Comparison of ENCODE assay signal across 36 cellular contexts in the genomic region with DNA sequence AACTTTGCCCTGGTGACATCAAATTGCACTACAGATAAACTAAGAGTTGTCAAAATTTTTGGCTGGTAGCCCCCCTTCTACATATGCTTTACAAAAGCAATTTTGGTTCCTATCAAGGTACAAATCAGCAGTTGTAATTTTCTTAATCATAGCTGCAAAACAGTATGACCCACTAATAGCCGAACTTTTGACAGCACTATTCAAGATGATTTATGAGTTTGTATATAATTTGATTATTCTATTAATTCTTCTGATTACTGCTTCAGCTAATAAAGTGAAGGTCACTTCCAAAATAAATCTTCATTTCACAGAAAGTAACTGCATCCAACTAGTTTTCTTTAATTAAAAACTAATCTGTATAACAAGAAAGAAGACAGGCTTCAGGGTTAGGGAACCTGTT.
"Had no signal": no experiment of that assay in that cellular context is flagged by ENCODE, and none has a peak within 500 bp of the region (broad histone marks: within the 10 kb centered on the region; RNA-seq: fewer than 3 reads in every experiment).

No MANE protein-coding gene starts in this region.

- H3K4me1 Mint-ChIP-seq: activated CD4-positive, alpha-beta T cell treated with anti-CD3 and anti-CD28 coated beads, Interleukin-2, amount 10 ng/mL, durations not matched to agents 24 days and 14 days had no signal

- H3K36me3 ChIP-seq: adrenal gland, brain microvascular endothelial cell, breast epithelium had no signal

- H3K27ac Mint-ChIP-seq: activated B cell treated with CpG ODN at 0.5 μM for 24 hours; activated CD4-positive, alpha-beta memory T cell treated with anti-CD3 and anti-CD28 coated beads for 36 hours; activated CD4-positive, alpha-beta T cell treated with anti-CD3 and anti-CD28 coated beads, Interleukin-2, amount 10 ng/mL, durations not matched to agents 24 days and 14 days; activated CD8-positive, alpha-beta T cell treated with anti-CD3 and anti-CD28 coated beads for 36 hours; activated naive CD4-positive, alpha-beta T cell treated with anti-CD3 and anti-CD28 coated beads for 36 hours; activated naive CD4-positive, alpha-beta T cell treated with anti-CD3 and anti-CD28 coated beads, Interleukin-2, amount 50 U/mL, for 72 hours; activated naive CD8-positive, alpha-beta T cell treated with anti-CD3 and anti-CD28 coated beads for 36 hours; activated T-cell treated with anti-CD3 and anti-CD28 coated beads, Interleukin-2, amount 50 U/mL, for 72 hours; activated T-helper 1 cell treated with anti-CD3 and anti-CD28 coated beads, Interleukin-12 subunit alpha, Interleukin-12 subunit beta, Interleukin-2, Interleukin-4 antibody, amounts not matched to agents 30 ng/mL and 10 ng/mL and 1 ng/mL, durations not matched to agents 14 hours and 24 hours and 36 hours; activated T-helper 17 cell treated with anti-CD3 and anti-CD28 coated beads, Interleukin-2, amount 50 U/mL, for 72 hours; T-helper 1 cell treated with Interleukin-12 subunit alpha and Interleukin-12 subunit beta and Interleukin-4 antibody, amounts not matched to agents 30 μg/mL and 1 μg/mL, for 36 hours; T-helper 2 cell treated with Interferon-gamma antibody and Interleukin-4, amounts not matched to agents 5 μg/mL and 100 μg/mL, for 36 hours had no signal

- H3K4me3 Mint-ChIP-seq: activated B cell treated with CpG ODN at 0.5 μM for 24 hours; activated CD4-positive, alpha-beta memory T cell treated with anti-CD3 and anti-CD28 coated beads for 36 hours; activated CD4-positive, alpha-beta T cell treated with anti-CD3 and anti-CD28 coated beads, Interleukin-2, amount 10 ng/mL, durations not matched to agents 24 days and 14 days; activated CD8-positive, alpha-beta T cell treated with anti-CD3 and anti-CD28 coated beads for 36 hours; activated naive CD4-positive, alpha-beta T cell treated with anti-CD3 and anti-CD28 coated beads for 36 hours; activated naive CD8-positive, alpha-beta T cell treated with anti-CD3 and anti-CD28 coated beads for 36 hours; activated T-cell treated with anti-CD3 and anti-CD28 coated beads, Interleukin-2, amount 50 U/mL, for 4 hours; activated T-cell treated with anti-CD3 and anti-CD28 coated beads, Interleukin-2, amount 50 U/mL, for 72 hours; activated T-helper 1 cell treated with anti-CD3 and anti-CD28 coated beads, Interleukin-12 subunit alpha, Interleukin-12 subunit beta, Interleukin-2, Interleukin-4 antibody, amounts not matched to agents 30 ng/mL and 10 ng/mL and 1 ng/mL, durations not matched to agents 14 hours and 24 hours and 36 hours; activated T-helper 17 cell treated with anti-CD3 and anti-CD28 coated beads, Interleukin-2, amount 50 U/mL, for 72 hours; T-helper 1 cell treated with Interleukin-12 subunit alpha and Interleukin-12 subunit beta and Interleukin-4 antibody, amounts not matched to agents 30 μg/mL and 1 μg/mL, for 36 hours; T-helper 2 cell treated with Interferon-gamma antibody and Interleukin-4, amounts not matched to agents 5 μg/mL and 100 μg/mL, for 36 hours had no signal

- H3K27me3 ChIP-seq: adrenal gland, body of pancreas, brain microvascular endothelial cell had no signal

- DNase-seq: activated B cell treated with CpG ODN at 0.5 μM for 24 hours; activated CD4-positive, alpha-beta memory T cell treated with anti-CD3 and anti-CD28 coated beads for 36 hours; activated CD4-positive, alpha-beta T cell treated with anti-CD3 and anti-CD28 coated beads for 4 hours; activated CD4-positive, alpha-beta T cell treated with anti-CD3 and anti-CD28 coated beads, Interleukin-2, amount 10 ng/mL, durations not matched to agents 24 days and 14 days; activated CD4-positive, alpha-beta T cell treated with anti-CD3 and anti-CD28 coated beads, Interleukin-2, amount 50 U/mL, for 1 hour; activated CD4-positive, alpha-beta T cell treated with anti-CD3 and anti-CD28 coated beads, Interleukin-2, amount 50 U/mL, for 4 hours; activated CD4-positive, CD25-positive, alpha-beta regulatory T cell treated with anti-CD3 and anti-CD28 coated beads, Interleukin-2, amount 50 U/mL, for 72 hours; activated CD8-positive, alpha-beta memory T cell treated with anti-CD3 and anti-CD28 coated beads, Interleukin-2, amount 50 U/mL, for 4 hours; activated CD8-positive, alpha-beta T cell treated with anti-CD3 and anti-CD28 coated beads for 36 hours; activated effector memory CD4-positive, alpha-beta T cell treated with anti-CD3 and anti-CD28 coated beads, Interleukin-2, amount 50 U/mL, for 16 hours; activated gamma-delta T cell treated with Interleukin-2 at 50 U/mL for 16 hours; activated naive CD4-positive, alpha-beta T cell; activated naive CD4-positive, alpha-beta T cell treated with anti-CD3 and anti-CD28 coated beads for 36 hours; activated naive CD4-positive, alpha-beta T cell treated with anti-CD3 and anti-CD28 coated beads, Interleukin-2, amount 50 U/mL, for 16 hours; activated naive CD8-positive, alpha-beta T cell treated with anti-CD3 and anti-CD28 coated beads for 36 hours; activated T-cell treated with anti-CD3 and anti-CD28 coated beads for 4 hours; activated T-cell treated with anti-CD3 and anti-CD28 coated beads, Interleukin-2, amount 50 U/mL, for 1 hour; activated T-cell treated with anti-CD3 and anti-CD28 coated beads, Interleukin-2, amount 50 U/mL, for 4 hours; activated T-cell treated with anti-CD3 and anti-CD28 coated beads, Interleukin-2, amount 50 U/mL, for 72 hours; adrenal gland; amniotic stem cell; aorta; body of pancreas; brain microvascular endothelial cell; central memory CD4-positive, alpha-beta T cell; T-helper 1 cell; T-helper 2 cell; T-helper 9 cell had no signal

- H3K36me3 Mint-ChIP-seq: activated CD4-positive, alpha-beta memory T cell treated with anti-CD3 and anti-CD28 coated beads for 36 hours had no signal

- H3K9me3 ChIP-seq: adrenal gland, body of pancreas, breast epithelium had no signal

- H3K27ac ChIP-seq: body of pancreas, brain microvascular endothelial cell, breast epithelium, VCaP had no signal

- H3K4me3 ChIP-seq: adrenal gland, body of pancreas, breast epithelium had no signal

- H3K9me3 Mint-ChIP-seq: activated B cell treated with CpG ODN at 0.5 μM for 24 hours; activated CD4-positive, alpha-beta memory T cell treated with anti-CD3 and anti-CD28 coated beads for 36 hours; activated CD4-positive, alpha-beta T cell treated with anti-CD3 and anti-CD28 coated beads, Interleukin-2, amount 10 ng/mL, durations not matched to agents 24 days and 14 days; activated CD8-positive, alpha-beta T cell treated with anti-CD3 and anti-CD28 coated beads for 36 hours; activated naive CD4-positive, alpha-beta T cell treated with anti-CD3 and anti-CD28 coated beads for 36 hours; activated naive CD4-positive, alpha-beta T cell treated with anti-CD3 and anti-CD28 coated beads, Interleukin-2, amount 50 U/mL, for 72 hours; activated naive CD8-positive, alpha-beta T cell treated with anti-CD3 and anti-CD28 coated beads for 36 hours; activated T-cell treated with anti-CD3 and anti-CD28 coated beads, Interleukin-2, amount 50 U/mL, for 4 hours; activated T-helper 1 cell treated with anti-CD3 and anti-CD28 coated beads, Interleukin-12 subunit alpha, Interleukin-12 subunit beta, Interleukin-2, Interleukin-4 antibody, amounts not matched to agents 30 ng/mL and 10 ng/mL and 1 ng/mL, durations not matched to agents 14 hours and 24 hours and 36 hours; activated T-helper 17 cell treated with anti-CD3 and anti-CD28 coated beads, Interleukin-2, amount 50 U/mL, for 72 hours; T-helper 1 cell treated with Interleukin-12 subunit alpha and Interleukin-12 subunit beta and Interleukin-4 antibody, amounts not matched to agents 30 μg/mL and 1 μg/mL, for 36 hours; T-helper 2 cell treated with Interferon-gamma antibody and Interleukin-4, amounts not matched to agents 5 μg/mL and 100 μg/mL, for 36 hours had no signal

- ATAC-seq: activated CD8-positive, alpha-beta T cell treated with anti-CD3 and anti-CD28 coated beads for 36 hours; activated naive CD4-positive, alpha-beta T cell treated with anti-CD3 and anti-CD28 coated beads, Interleukin-2, amount 50 U/mL, for 72 hours; activated T-cell treated with anti-CD3 and anti-CD28 coated beads, Interleukin-2, amount 50 U/mL, for 4 hours; activated T-cell treated with anti-CD3 and anti-CD28 coated beads, Interleukin-2, amount 50 U/mL, for 72 hours; activated T-helper 17 cell treated with anti-CD3 and anti-CD28 coated beads, Interleukin-2, amount 50 U/mL, for 72 hours; body of pancreas had no signal

- H3K4me1 ChIP-seq: breast epithelium had no signal

- H3K27me3 Mint-ChIP-seq: activated B cell treated with CpG ODN at 0.5 μM for 24 hours; activated CD4-positive, alpha-beta memory T cell treated with anti-CD3 and anti-CD28 coated beads for 36 hours; activated CD4-positive, alpha-beta T cell treated with anti-CD3 and anti-CD28 coated beads, Interleukin-2, amount 10 ng/mL, durations not matched to agents 24 days and 14 days; activated CD8-positive, alpha-beta T cell treated with anti-CD3 and anti-CD28 coated beads for 36 hours; activated naive CD8-positive, alpha-beta T cell treated with anti-CD3 and anti-CD28 coated beads for 36 hours; activated T-helper 17 cell treated with anti-CD3 and anti-CD28 coated beads, Interleukin-2, amount 50 U/mL, for 72 hours had no signal

- FAIRE-seq: TTC549 had no signal
